In the genomic region with DNA sequence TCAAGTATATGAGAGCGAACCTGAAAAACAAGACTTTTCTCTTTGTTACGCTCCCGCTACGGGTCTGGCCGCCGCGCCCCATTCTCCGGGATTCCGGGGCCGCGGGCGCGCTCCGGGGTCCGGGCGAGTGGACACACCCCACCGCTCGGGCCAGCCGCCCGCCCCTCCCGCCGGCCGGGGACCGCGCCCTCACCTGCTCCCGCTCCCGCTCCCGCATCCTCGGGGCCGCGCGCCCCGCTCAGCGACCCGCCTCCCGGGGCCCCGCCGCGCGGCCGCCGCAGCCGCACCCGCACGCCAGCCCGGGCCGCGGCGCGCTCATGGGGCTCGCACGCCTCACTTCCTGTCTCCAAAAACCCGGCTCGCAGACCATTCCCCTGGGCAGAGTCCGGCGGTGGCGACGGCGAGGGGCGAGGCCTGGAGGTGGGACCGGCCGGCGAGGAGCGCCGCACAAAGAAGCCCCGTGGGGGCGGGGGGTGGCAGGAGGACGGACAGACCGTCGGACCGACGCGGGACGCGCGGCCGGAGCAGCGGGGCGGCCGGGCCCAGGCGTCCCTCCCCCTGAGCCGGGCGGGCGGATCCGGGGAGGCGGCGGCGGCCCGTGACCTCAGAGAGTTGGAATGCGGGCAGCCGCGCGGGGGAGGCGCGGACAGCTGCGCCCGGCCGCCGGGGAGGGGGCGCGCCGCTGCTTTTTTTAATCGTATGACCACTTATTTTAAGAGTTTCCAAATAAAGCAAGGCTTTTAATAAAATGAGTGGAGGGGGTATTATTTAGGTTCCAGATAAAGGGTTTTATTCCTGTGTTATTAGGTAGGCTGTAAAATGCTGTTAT, we compare ENCODE assay signal across 7 cellular contexts. TPM values are rescaled to one million over a fixed set of nuclear protein-coding genes. Genes with fewer than 3 reads are reported as not detected.
DNase-seq lines count a peak whose midpoint lies in the region; ATAC-seq and TF ChIP-seq lines count a peak whose summit lies in the region.

PTPN21 (minus strand) TSS at position 550 of the 829 bp plus-strand sequence. CDS start 4,590 bp downstream, outside the sequence.

- peak within 1 kb of the TSS; percentile 88 for H3K4me2 ChIP-seq in GM23338

- intact Hi-C loops in gastrocnemius medialis (cut with DNase I; ENCODE audit: low total_unique reads) = loop anchor here (2.0 to 10.0 kb wide), 5 partner anchors 62 to 1703 kb away; partner anchors contain the start of genes EFCAB11, GALC, PSMC1 and SPATA7

- H3K4me1 Mint-ChIP-seq in GM23338 = peaks cover 25% of the 10 kb centered on the region

- H3K9me3 ChIP-seq in Peyer's patch (no peaks in the 10 kb centered on the region), gastrocnemius medialis (no peaks in the 10 kb centered on the region)

- TF ChIP-seq POLR2A in Peyer's patch (IDR thresholded peaks at IDR 0.05) = peak; percentile 58 to 67
- peak; percentile 51 to 58 for TF ChIP-seq POLR2A in gastrocnemius medialis (IDR thresholded peaks at IDR 0.05)

- no peaks in the 10 kb centered on the region for H3K9me3 Mint-ChIP-seq in GM23338

- peaks cover 15% of the 10 kb centered on the region for H3K27me3 Mint-ChIP-seq in GM23338 (ENCODE audit: insufficient read depth, low read depth, poor library complexity)

- H3K9me2 ChIP-seq in GM23338 (ENCODE audit: insufficient read depth) = no peaks in the 10 kb centered on the region

- H3K36me3 ChIP-seq in GM23338 (ENCODE audit: insufficient read depth) (no peaks in the 10 kb centered on the region), Peyer's patch (no peaks in the 10 kb centered on the region), gastrocnemius medialis (peaks cover 0 to 6% of the 10 kb centered on the region in 2 donors)

- no peaks in the 10 kb centered on the region for H4K20me1 ChIP-seq in GM23338 (replicated peaks; ENCODE audit: insufficient read depth)

- H3K36me3 Mint-ChIP-seq in GM23338 (ENCODE audit: low read depth) = no peaks in the 10 kb centered on the region; the same call in 2 of the 3 replicates

- H3K27me3 ChIP-seq in GM23338 (ENCODE audit: insufficient read depth) (peaks cover 19% of the 10 kb centered on the region), Peyer's patch (no peaks in the 10 kb centered on the region), gastrocnemius medialis (no peaks in the 10 kb centered on the region)

- peaks cover 20% of the 10 kb centered on the region for H3K79me2 ChIP-seq in GM23338 (replicated peaks; ENCODE audit: insufficient read depth)

- 0 out of 2 replicates have a peak, but pooled peaks cover 3% of the 10 kb centered on the region for H3F3A ChIP-seq in GM23338 (replicated peaks; ENCODE audit: low read depth)

- peak within 1 kb of the TSS; percentile 87 for H3K27ac Mint-ChIP-seq in GM23338

- H3K4me3 Mint-ChIP-seq in GM23338 = peak within 1 kb of the TSS; percentile 94

- ATAC-seq in GM23338 (peak; percentile 64), gastrocnemius medialis (peak; percentile 82 to 83)

- in situ Hi-C loops in gastrocnemius medialis (cut with MboI; ENCODE audit: low sequenced_read_pairs in 4 of 4) = loop anchor here in 2 of 4 donors (10.0 to 25.0 kb wide), 2 partner anchors 60 to 1833 kb away; partner anchors contain the start of gene CALM1 (in 1 of the 2)

- DNase-seq in EH (ENCODE audit: low read depth) (peak; percentile 79), GM23338 (ENCODE audit: low spot score) (peak; percentile 84), Peyer's patch (peak in 2 of 3 donors; percentile 77 to 87), cerebellar cortex (ENCODE audit: low spot score) (peak; percentile 41), iPS-NIHi7 (ENCODE audit: extremely low spot score) (peak; percentile 85), gastrocnemius medialis (peak; percentile 51 to 72), NCI-H1092 (lab: John Stamatoyannopoulos, UW) (no peak)

- H3K27ac ChIP-seq in GM23338 (ENCODE audit: low read depth) (peak within 1 kb of the TSS; percentile 86; the same call in 1 of the 2 replicates), Peyer's patch (peak within 1 kb of the TSS; percentile 57 to 92 (median 86)), gastrocnemius medialis (peak within 1 kb of the TSS; percentile 79 to 94 (median 86))

- peak within 1 kb of the TSS; percentile 89 for H3K4me3 ChIP-seq in GM23338
- H3K4me3 ChIP-seq in Peyer's patch = peak within 1 kb of the TSS; percentile 55 to 91 (median 68)
- peak within 1 kb of the TSS; percentile 62 to 81 (median 66) for H3K4me3 ChIP-seq in gastrocnemius medialis

- peak within 1 kb of the TSS; percentile 98 for H2AFZ ChIP-seq in GM23338

- H3K4me1 ChIP-seq in GM23338 (ENCODE audit: insufficient read depth) = peaks cover 26% of the 10 kb centered on the region
- H3K4me1 ChIP-seq in Peyer's patch = peaks cover 0 to 20% (median 0%) of the 10 kb centered on the region in 4 donors
- H3K4me1 ChIP-seq in gastrocnemius medialis = peaks cover 24 to 35% of the 10 kb centered on the region in 2 donors

- no peak for TF ChIP-seq CTCF in GM23338 (conservative IDR thresholded peaks at IDR 0.05; ENCODE audit: low read depth in 2 of 2)
- TF ChIP-seq CTCF in Peyer's patch (IDR thresholded peaks at IDR 0.05) = no peak
- no peak for TF ChIP-seq CTCF in gastrocnemius medialis (IDR thresholded peaks at IDR 0.05 in 4 of 5, conservative IDR thresholded peaks at IDR 0.05 in 1 of 5)

TF ChIP-seq in GM23338, 12 proteins besides CTCF, POLR2A, EP300 and RAD21 (continues in another document):
- TF ChIP-seq ZNF462 (CRISPR knock-in tag; IDR thresholded peaks at IDR 0.05) (no peak), JUNB (IDR thresholded peaks at IDR 0.05; ENCODE audit: unreplicated experiment) (no peak), ZNF331 (CRISPR knock-in tag; IDR thresholded peaks at IDR 0.05; ENCODE audit: low read depth) (no peak), STAT1 (IDR thresholded peaks at IDR 0.05; ENCODE audit: unreplicated experiment) (no peak), EZH2 (IDR thresholded peaks at IDR 0.05; ENCODE audit: low read depth, unreplicated experiment) (no peak), ZNF114 (CRISPR knock-in tag; IDR thresholded peaks at IDR 0.05) (no peak)

RNA-seq across cellular contexts. Expression of gene PTPN21, which starts in this region (rescaled TPM):
- 5.2 and 5.6 TPM in 2 replicates for total RNA-seq in GM23338 (2014; rRNA removed; shearing (Covaris generic))
- polyA plus RNA-seq in GM23338 (2016; fragmentation: Nextera tagmentation; extraction: Ambion mirVana) = 2.3 and 2.7 TPM in 2 replicates
- total RNA-seq in Peyer's patch = 10 to 100 TPM; 15.7 to 20.8 (median 17.6) TPM
- 10 to 100 TPM in 2 of 4 donors, 1 to 10 TPM in 2; 5.6 to 11.1 (median 8.6) TPM for total RNA-seq in gastrocnemius medialis
